Comparison of ENCODE assay signal across 21 cellular contexts in genomic region chr7:50151661-50152060, GRCh38.
"Had no signal": no experiment of that assay in that cellular context is flagged by ENCODE, and none has a peak within 500 bp of the region (broad histone marks: within the 10 kb centered on the region; RNA-seq: fewer than 3 reads in every experiment).

No MANE protein-coding gene starts in this region.

- DNase-seq: activated CD4-positive, alpha-beta T cell treated with anti-CD3 and anti-CD28 coated beads, Interleukin-2, amount 50 U/mL, for 48 hours; activated gamma-delta T cell treated with Interleukin-2 at 50 U/mL for 16 hours; activated naive CD8-positive, alpha-beta T cell treated with anti-CD3 and anti-CD28 coated beads, Interleukin-2, amount 10 ng/mL, durations not matched to agents 7 days and 5 days; amygdala; cerebellar nuclear complex; endodermal cell; esophagus squamous epithelium; gastrocnemius medialis; hippocampal formation; kidney glomerular epithelial cell; left lung; natural killer cell; stimulated activated CD4-positive, alpha-beta T cell treated with anti-CD3 and anti-CD28 coated beads, Interleukin-15, amount 100 ng/mL, for 24 hours; stimulated activated naive CD4-positive, alpha-beta T cell; upper lobe of left lung had no signal

- H3K9me3 ChIP-seq: esophagus squamous epithelium, gastrocnemius medialis, left lung, upper lobe of left lung had no signal

- H3K4me3 Mint-ChIP-seq: activated naive CD8-positive, alpha-beta T cell treated with anti-CD3 and anti-CD28 coated beads, Interleukin-2, amount 10 ng/mL, durations not matched to agents 7 days and 5 days; endodermal cell; mesothelial cell of epicardium; natural killer cell; T-helper 2 cell treated with Interferon-gamma antibody and Interleukin-4, amounts not matched to agents 5 μg/mL and 100 μg/mL, for 36 hours had no signal

- H3K4me2 ChIP-seq: smooth muscle cell had no signal

- H3K36me3 ChIP-seq: esophagus squamous epithelium, gastrocnemius medialis, left lung, upper lobe of left lung had no signal

- H3K9me3 Mint-ChIP-seq: activated naive CD8-positive, alpha-beta T cell treated with anti-CD3 and anti-CD28 coated beads, Interleukin-2, amount 10 ng/mL, durations not matched to agents 7 days and 5 days; endodermal cell; mesothelial cell of epicardium; natural killer cell; T-helper 2 cell treated with Interferon-gamma antibody and Interleukin-4, amounts not matched to agents 5 μg/mL and 100 μg/mL, for 36 hours had no signal

- H3K4me1 Mint-ChIP-seq: endodermal cell, mesothelial cell of epicardium had no signal

- H3K27me3 ChIP-seq: esophagus squamous epithelium, gastrocnemius medialis, left lung, upper lobe of left lung had no signal

- H3K27ac ChIP-seq: coronary artery, esophagus squamous epithelium, gastrocnemius medialis, left lung, upper lobe of left lung had no signal

- H3K4me3 ChIP-seq: coronary artery, esophagus squamous epithelium, gastrocnemius medialis, left lung, lung, smooth muscle cell, upper lobe of left lung had no signal

- ATAC-seq: gastrocnemius medialis, left lung, natural killer cell, sciatic nerve had no signal

- H3K4me1 ChIP-seq: esophagus squamous epithelium, left lung, upper lobe of left lung had no signal

- H3K27me3 Mint-ChIP-seq: activated naive CD8-positive, alpha-beta T cell treated with anti-CD3 and anti-CD28 coated beads, Interleukin-2, amount 10 ng/mL, durations not matched to agents 7 days and 5 days had no signal

- H3K27ac Mint-ChIP-seq: endodermal cell; mesothelial cell of epicardium; natural killer cell; T-helper 2 cell treated with Interferon-gamma antibody and Interleukin-4, amounts not matched to agents 5 μg/mL and 100 μg/mL, for 36 hours had no signal

- H3K36me3 Mint-ChIP-seq: activated naive CD8-positive, alpha-beta T cell treated with anti-CD3 and anti-CD28 coated beads, Interleukin-2, amount 10 ng/mL, durations not matched to agents 7 days and 5 days; mesothelial cell of epicardium; natural killer cell had no signal
